Comparison of ENCODE assay signal across 6 cellular contexts in genomic region chr19:46731584-46731983, GRCh38. TPM values are rescaled to one million over a fixed set of nuclear protein-coding genes. Genes with fewer than 3 reads are reported as not detected.
DNase-seq lines count a peak whose midpoint lies in the region; ATAC-seq lines count a peak whose summit lies in the region.
"Had no signal": no experiment of that assay in that cellular context is flagged by ENCODE, and none has a peak within 500 bp of the region (broad histone marks: within the 10 kb centered on the region; RNA-seq: fewer than 3 reads in every experiment).

No MANE protein-coding gene starts in this region.

- H3K36me3 ChIP-seq in esophagus (ENCODE audit: control insufficient read depth in 2 of 2, insufficient read depth in 2 of 2, low read length in 1 of 2) = peaks cover 15 to 64% of the 10 kb centered on the region in 2 donors

- DNase-seq in KBM-7 = peak; percentile 66
- no peak for DNase-seq in left lobe of liver (ENCODE audit: low spot score)
- no peak for DNase-seq in activated CD8-positive, alpha-beta memory T cell treated with anti-CD3 and anti-CD28 coated beads, Interleukin-2, amount 50 U/mL, for 4 hours
- DNase-seq: NK-92 treated with Interleukin-12 subunit alpha and Interleukin-12 subunit beta, amount 100 ng/mL, for 24 hours had no signal

- 76 to 78% methylated on average over 14 of the region's 14 CpGs for WGBS in esophagus, 2 donors

- in situ Hi-C loops in KBM-7 (cut with MboI; ENCODE audit: low pct_unique_long_range_greater_than_20kb, low sequenced_read_pairs) = no loop called here

- H3K4me1 ChIP-seq in esophagus (ENCODE audit: control insufficient read depth in 2 of 2, insufficient read depth in 2 of 2, low read length in 1 of 2) = peaks cover 0 to 27% of the 10 kb centered on the region in 2 donors

- no peak for ATAC-seq in left lobe of liver

- H3K27me3 ChIP-seq in esophagus (ENCODE audit: control insufficient read depth in 1 of 2, insufficient read depth in 2 of 2, low read length in 2 of 2) = no peaks in the 10 kb centered on the region

- H3K27ac ChIP-seq in esophagus (ENCODE audit: low read depth in 2 of 2, low read length in 1 of 2) = peak overlapping the region; percentile 73 to 84

- H3K9me3 ChIP-seq in esophagus (ENCODE audit: control insufficient read depth in 2 of 2, insufficient read depth in 1 of 2, low read depth in 1 of 2, low read length in 1 of 2) = no peaks in the 10 kb centered on the region

- H3K4me3 ChIP-seq in esophagus (ENCODE audit: low read depth in 1 of 2, low read length in 2 of 2) = no peak overlapping the region
- H3K4me3 ChIP-seq: lung had no signal

RNA-seq across cellular contexts. Expression of gene FKRP, which starts 14.3 kb away (rescaled TPM):
- 10 to 100 TPM in 1 of 2 donors, 1 to 10 TPM in 1; 7.1 to 10.1 TPM for polyA plus RNA-seq in esophagus
- total RNA-seq in left lobe of liver = 6.6 TPM

RNA-seq across cellular contexts. Expression of gene STRN4, which starts 14.7 kb away (rescaled TPM):
- 10 to 100 TPM; 53.2 to 55.6 TPM for polyA plus RNA-seq in esophagus
- 24.1 TPM for total RNA-seq in left lobe of liver

RNA-seq across cellular contexts. Expression of gene PRKD2, which starts 14.7 kb away (rescaled TPM):
- polyA plus RNA-seq in esophagus = 10 to 100 TPM; 30.1 to 34.7 TPM
- total RNA-seq in left lobe of liver = 13.7 TPM

RNA-seq across cellular contexts. Expression of gene SLC1A5, which starts 56.8 kb away (rescaled TPM):
- 10 to 100 TPM; 40.3 to 84.4 TPM for polyA plus RNA-seq in esophagus
- total RNA-seq in left lobe of liver = 3.8 TPM
